8 cellular contexts compared by ENCODE assay signal in the genomic region with DNA sequence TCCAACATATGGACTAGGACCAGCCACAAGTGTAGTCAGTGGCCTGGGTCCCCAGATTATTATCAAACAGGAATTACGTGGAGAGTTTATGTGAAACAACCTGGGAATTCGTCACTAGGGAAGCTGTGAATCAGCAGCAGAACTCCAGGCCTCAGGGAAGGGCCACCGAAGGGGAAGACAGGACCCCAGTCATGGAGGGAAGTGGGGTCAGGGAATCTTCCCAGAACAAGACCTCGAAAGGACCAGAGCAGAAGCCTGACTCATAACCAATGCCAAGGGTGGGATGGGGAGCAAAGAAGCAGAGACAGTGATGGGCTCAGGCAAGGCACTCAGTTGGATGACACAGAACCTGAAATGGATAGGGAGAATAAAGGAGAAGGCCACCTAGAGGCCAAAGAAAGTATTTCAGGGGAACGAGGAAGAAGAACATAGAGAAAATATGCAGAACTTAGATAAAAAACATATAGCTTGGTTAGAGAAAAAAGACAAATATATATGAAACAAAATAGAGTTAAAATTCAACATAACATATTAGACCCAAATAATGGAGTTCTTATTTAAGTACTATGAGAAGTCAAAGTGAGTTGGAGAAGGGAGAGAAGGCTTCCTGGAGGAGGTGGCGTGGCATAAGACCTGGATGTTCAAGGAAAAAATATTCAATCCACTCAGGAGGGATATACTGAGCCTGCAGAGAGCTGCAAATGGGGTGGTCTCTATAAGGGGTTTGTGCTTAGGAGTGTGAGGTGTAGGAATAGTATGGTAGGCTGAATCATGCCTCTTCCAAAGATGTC.
DNase-seq lines count a peak whose midpoint lies in the region; ATAC-seq and TF ChIP-seq lines count a peak whose summit lies in the region.

No MANE protein-coding gene starts in this region.

- no peaks in the 10 kb centered on the region for H3K4me1 ChIP-seq in MM.1S (ENCODE audit: low read length)
- H3K4me1 ChIP-seq in colonic mucosa: no peaks in the 10 kb centered on the region
- H3K4me1 ChIP-seq in thoracic aorta (ENCODE audit: control insufficient read depth in 1 of 2, low read depth in 2 of 2): no peaks in the 10 kb centered on the region

- H3K36me3 Mint-ChIP-seq in natural killer cell: no peaks in the 10 kb centered on the region
- H3K36me3 Mint-ChIP-seq in natural killer cell treated with Interleukin-12 subunit alpha and Interleukin-12 subunit beta and Interleukin-15 and Interleukin-18, amount 100 ng/mL, for 72 hours: no peaks in the 10 kb centered on the region

- H3K9ac ChIP-seq in MM.1S (ENCODE audit: low read length): no peak overlapping the region
- no peak overlapping the region for H3K9ac ChIP-seq in colonic mucosa (ENCODE audit: low read depth in 2 of 2, low read length in 2 of 2)

- H3K27ac Mint-ChIP-seq in natural killer cell: no peak overlapping the region
- no peak overlapping the region for H3K27ac Mint-ChIP-seq in natural killer cell treated with Interleukin-12 subunit alpha and Interleukin-12 subunit beta and Interleukin-15 and Interleukin-18, amount 100 ng/mL, for 72 hours

- no peak for DNase-seq in natural killer cell
- DNase-seq in natural killer cell treated with Interleukin-12 subunit alpha and Interleukin-12 subunit beta and Interleukin-15 and Interleukin-18, amount 100 ng/mL, for 72 hours (ENCODE audit: low spot score): no peak
- DNase-seq in MM.1S: no peak
- peak; percentile 24 for DNase-seq in colonic mucosa
- DNase-seq in thoracic aorta (ENCODE audit: low spot score): no peak
- no peak for DNase-seq in central memory CD4-positive, alpha-beta T cell
- DNase-seq in hepatic stellate cell (ENCODE audit: low spot score): no peak

- no peaks in the 10 kb centered on the region for H3K9me3 ChIP-seq in MM.1S (replicated peaks; ENCODE audit: insufficient read depth, low read length)
- no peaks in the 10 kb centered on the region for H3K9me3 ChIP-seq in colonic mucosa
- no peaks in the 10 kb centered on the region for H3K9me3 ChIP-seq in thoracic aorta

- ATAC-seq in natural killer cell (no peak), thoracic aorta (ENCODE audit: insufficient number of reproducible peaks, low FRiP score, low read depth) (no peak), GM19035 (IDR thresholded peaks at IDR 0.05; ENCODE audit: unreplicated experiment) (no peak)
- ATAC-seq in natural killer cell treated with Interleukin-12 subunit alpha and Interleukin-12 subunit beta and Interleukin-15 and Interleukin-18, amount 100 ng/mL, for 72 hours: no peak

- no peak overlapping the region for H2AFZ ChIP-seq in MM.1S (ENCODE audit: low read length)

- no peaks in the 10 kb centered on the region for H3K9me3 Mint-ChIP-seq in natural killer cell
- H3K9me3 Mint-ChIP-seq in natural killer cell treated with Interleukin-12 subunit alpha and Interleukin-12 subunit beta and Interleukin-15 and Interleukin-18, amount 100 ng/mL, for 72 hours: no peaks in the 10 kb centered on the region

- no peaks in the 10 kb centered on the region for H3K4me1 Mint-ChIP-seq in natural killer cell
- no peaks in the 10 kb centered on the region for H3K4me1 Mint-ChIP-seq in natural killer cell treated with Interleukin-12 subunit alpha and Interleukin-12 subunit beta and Interleukin-15 and Interleukin-18, amount 100 ng/mL, for 72 hours (ENCODE audit: low read depth in 2 of 2)

- intact Hi-C loops in natural killer cell (cut with micrococcal nuclease): no loop called here
- intact Hi-C loops in colonic mucosa (cut with DNase I): no loop called here

- H4K20me1 ChIP-seq in MM.1S (ENCODE audit: insufficient read depth, low read length): no peaks in the 10 kb centered on the region

- H3F3A ChIP-seq in MM.1S (ENCODE audit: insufficient read depth, low read length): no peaks in the 10 kb centered on the region

- no peak overlapping the region for H3K4me3 Mint-ChIP-seq in natural killer cell
- no peak overlapping the region for H3K4me3 Mint-ChIP-seq in natural killer cell treated with Interleukin-12 subunit alpha and Interleukin-12 subunit beta and Interleukin-15 and Interleukin-18, amount 100 ng/mL, for 72 hours

- H3K27me3 ChIP-seq in MM.1S (replicated peaks; ENCODE audit: insufficient read depth, low read length) (no peaks in the 10 kb centered on the region), colonic mucosa (no peaks in the 10 kb centered on the region), thoracic aorta (replicated peaks; ENCODE audit: insufficient read depth) (no peaks in the 10 kb centered on the region)

- H3K36me3 ChIP-seq in MM.1S (replicated peaks; ENCODE audit: insufficient read depth, low read length) (no peaks in the 10 kb centered on the region), colonic mucosa (no peaks in the 10 kb centered on the region), thoracic aorta (no peaks in the 10 kb centered on the region)

- H3K27ac ChIP-seq in MM.1S (ENCODE audit: low read length) (no peak overlapping the region), colonic mucosa (no peak overlapping the region), thoracic aorta (no peak overlapping the region)

- no peaks in the 10 kb centered on the region for H3K79me2 ChIP-seq in MM.1S (ENCODE audit: low read length)

- H3K4me2 ChIP-seq in MM.1S (ENCODE audit: low read depth, low read length): no peak overlapping the region

- TF ChIP-seq CTCF in natural killer cell (IDR thresholded peaks at IDR 0.05): peak; percentile 62
- TF ChIP-seq CTCF in MM.1S (IDR thresholded peaks at IDR 0.05; ENCODE audit: low read length): peak; percentile 58
- peak; percentile 40 for TF ChIP-seq CTCF in colonic mucosa (IDR thresholded peaks at IDR 0.05)
- peak; percentile 31 for TF ChIP-seq CTCF in thoracic aorta (IDR thresholded peaks at IDR 0.05)

- no peaks in the 10 kb centered on the region for H3K9me2 ChIP-seq in MM.1S (replicated peaks; ENCODE audit: insufficient read depth, low read length)

- peaks cover 21 to 35% of the 10 kb centered on the region in 2 donors for H3K27me3 Mint-ChIP-seq in natural killer cell (ENCODE audit: low read depth in 2 of 2)
- H3K27me3 Mint-ChIP-seq in natural killer cell treated with Interleukin-12 subunit alpha and Interleukin-12 subunit beta and Interleukin-15 and Interleukin-18, amount 100 ng/mL, for 72 hours: peaks cover 20 to 28% of the 10 kb centered on the region in 2 donors

- no peak overlapping the region for H3K4me3 ChIP-seq in MM.1S (ENCODE audit: low read length)
- no peak overlapping the region for H3K4me3 ChIP-seq in colonic mucosa
- no peak overlapping the region for H3K4me3 ChIP-seq in thoracic aorta
